Comparison of ENCODE assay signal across 8 cellular contexts in the genomic region with DNA sequence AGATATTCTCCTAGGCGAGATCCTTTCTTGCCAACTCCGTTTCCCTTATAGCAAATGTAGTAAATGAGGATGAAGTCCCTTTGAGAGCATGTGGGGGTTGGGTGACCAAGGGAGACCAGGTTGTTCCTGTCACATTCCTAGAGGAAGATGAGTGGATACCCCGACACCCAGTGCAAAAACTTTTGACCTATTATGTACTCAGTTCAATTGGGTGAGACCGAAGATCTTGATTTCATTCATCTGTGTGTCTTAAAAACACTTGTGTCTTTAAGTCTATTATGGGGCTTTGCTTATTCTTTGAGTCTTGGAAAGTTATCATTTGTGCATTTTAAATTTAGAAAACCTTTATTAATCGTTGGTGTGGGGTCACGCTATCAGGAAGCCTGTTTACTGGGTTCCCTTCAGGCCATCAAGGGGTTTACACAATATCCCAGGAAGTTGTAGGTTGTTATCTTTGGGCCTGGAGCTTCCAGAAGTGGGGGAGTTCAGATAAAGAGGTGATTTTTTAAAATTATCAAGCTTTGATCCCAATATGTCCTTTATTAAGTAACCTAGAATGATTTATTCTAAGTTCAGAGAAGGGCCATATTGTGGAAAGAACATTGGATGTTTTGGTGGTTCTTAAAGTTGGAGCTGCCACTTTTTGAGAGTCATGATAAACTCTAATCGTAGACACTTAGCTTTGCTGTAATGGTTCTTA. TPM values are rescaled to one million over a fixed set of nuclear protein-coding genes. Genes with fewer than 3 reads are reported as not detected.
DNase-seq lines count a peak whose midpoint lies in the region; ATAC-seq and TF ChIP-seq lines count a peak whose summit lies in the region.

No MANE protein-coding gene starts in this region.

- H3K27ac ChIP-seq in heart left ventricle (peak overlapping the region; percentile 94 to 100 (median 98)), upper lobe of right lung (peak overlapping the region; percentile 99)

- peaks cover 3% of the 10 kb centered on the region for H3K27me3 Mint-ChIP-seq in mesothelial cell of epicardium (ENCODE audit: low read depth)

- TF ChIP-seq CTCF in heart left ventricle (IDR thresholded peaks at IDR 0.05) = no peak
- TF ChIP-seq CTCF in choroid plexus epithelial cell (conservative IDR thresholded peaks at IDR 0.05; ENCODE audit: low read depth, low read length) = no peak
- TF ChIP-seq CTCF in mesothelial cell of epicardium (IDR thresholded peaks at IDR 0.05; ENCODE audit: unreplicated experiment) = no peak
- no peak for TF ChIP-seq CTCF in upper lobe of right lung (IDR thresholded peaks at IDR 0.05)

- H3K4me1 ChIP-seq in heart left ventricle = peaks cover 0 to 45% (median 30%) of the 10 kb centered on the region in 12 donors
- H3K4me1 ChIP-seq in upper lobe of right lung = peaks cover 21% of the 10 kb centered on the region

- peak overlapping the region; percentile 93 for H3K27ac Mint-ChIP-seq in mesothelial cell of epicardium

- no peak for TF ChIP-seq POLR2A in heart left ventricle (IDR thresholded peaks at IDR 0.05)

- H3K4me1 Mint-ChIP-seq in mesothelial cell of epicardium = peaks cover 36% of the 10 kb centered on the region

- no peaks in the 10 kb centered on the region for H3K9me3 ChIP-seq in heart left ventricle
- H3K9me3 ChIP-seq in upper lobe of right lung = no peaks in the 10 kb centered on the region

- no peaks in the 10 kb centered on the region for H3K9me3 Mint-ChIP-seq in mesothelial cell of epicardium

- DNase-seq in heart left ventricle = peak in 1 of 5 donors; percentile 24
- no peak for DNase-seq in Right ventricle myocardium superior
- DNase-seq in choroid plexus epithelial cell (ENCODE audit: low read depth) = peak; percentile 45
- no peak for DNase-seq in mesothelial cell of epicardium (ENCODE audit: low spot score in 2 of 2, unreplicated experiment in 2 of 2)
- DNase-seq in upper lobe of right lung = no peak
- no peak for DNase-seq in dedifferentiated amniotic fluid mesenchymal stem cell (ENCODE audit: extremely low spot score)
- no peak for DNase-seq in GM03348 (ENCODE audit: low spot score)
- DNase-seq in mesenteric fat pad (ENCODE audit: low spot score) = no peak

- 7 to 24% (median 14%) methylated on average over 7 of the region's 7 CpGs for WGBS in heart left ventricle, 4 donors

- intact Hi-C loops in heart left ventricle (cut with DNase I) (loop anchor here (2.0 to 10.0 kb wide), 10 partner anchors 73 to 173 kb away; no protein-coding TSS in a partner anchor), Right ventricle myocardium superior (cut with DNase I) (loop anchor here (5.0 kb wide), 1 partner anchor 83 kb away; no protein-coding TSS in a partner anchor), upper lobe of right lung (cut with DNase I) (loop anchor here (10.0 kb wide), 1 partner anchor 185 kb away; no protein-coding TSS in a partner anchor)

- peak overlapping the region; percentile 72 for H3K4me3 Mint-ChIP-seq in mesothelial cell of epicardium

- ATAC-seq in heart left ventricle = no peak
- ATAC-seq in Right ventricle myocardium superior (ENCODE audit: poor library complexity) = no peak
- ATAC-seq in upper lobe of right lung = no peak

- H3K27me3 ChIP-seq in heart left ventricle = no peaks in the 10 kb centered on the region
- H3K27me3 ChIP-seq in upper lobe of right lung = no peaks in the 10 kb centered on the region

- H3K36me3 ChIP-seq in heart left ventricle (peaks cover 0 to 22% (median 18%) of the 10 kb centered on the region in 9 donors), upper lobe of right lung (peaks cover 8% of the 10 kb centered on the region)

- no peaks in the 10 kb centered on the region for H3K36me3 Mint-ChIP-seq in mesothelial cell of epicardium

- peak overlapping the region; percentile 77 to 99 (median 95) for H3K4me3 ChIP-seq in heart left ventricle
- peak overlapping the region; percentile 76 for H3K4me3 ChIP-seq in choroid plexus epithelial cell (ENCODE audit: low read depth, low read length)
- peak overlapping the region; percentile 86 for H3K4me3 ChIP-seq in upper lobe of right lung

RNA-seq across cellular contexts. Expression of gene RHOB, which starts 2.8 kb away (rescaled TPM):
- total RNA-seq in heart left ventricle (100 to 1,000 TPM; 105 to 429 (median 169) TPM), Right ventricle myocardium superior (199 TPM), mesothelial cell of epicardium (82.9 to 88.6 TPM (median 85.9 TPM) in 3 replicates), upper lobe of right lung (191 TPM), mesenteric fat pad (677 TPM)
- 100 to 1,000 TPM; 136 to 238 TPM for polyA plus RNA-seq in heart left ventricle
